ENCODE assay signal across 8 cellular contexts in genomic region chr19:40663712-40664692, GRCh38. TPM values are rescaled to one million over a fixed set of nuclear protein-coding genes. Genes with fewer than 3 reads are reported as not detected.
DNase-seq lines count a peak whose midpoint lies in the region; ATAC-seq and TF ChIP-seq lines count a peak whose summit lies in the region.

No MANE protein-coding gene starts in this region.

- no peak for ATAC-seq in HG03354 (IDR thresholded peaks at IDR 0.05; ENCODE audit: poor library complexity, severe bottlenecking, unreplicated experiment)

- peaks cover 21% of the 10 kb centered on the region for H3K4me1 Mint-ChIP-seq in dendritic cell treated with granulocyte-macrophage colony-stimulating factor and Interleukin-4, amounts not matched to agents 40 ng/mL and 50 ng/mL, for 4 days (ENCODE audit: low read depth)

- TF ChIP-seq POLR2A in Peyer's patch (IDR thresholded peaks at IDR 0.05): no peak

- H3K4me1 ChIP-seq in Peyer's patch (peaks cover 0 to 15% (median 1%) of the 10 kb centered on the region in 4 donors), mucosa of rectum (ENCODE audit: control insufficient read depth in 2 of 2, insufficient read depth in 2 of 2, low read length in 2 of 2) (peaks cover 5 to 8% of the 10 kb centered on the region in 2 donors)

- H3K4me3 ChIP-seq in GM12864 (ENCODE audit: low read depth, low read length) (peak overlapping the region; percentile 58), Peyer's patch (peak overlapping the region; percentile 57 to 87 (median 64)), mucosa of rectum (ENCODE audit: low read length in 2 of 2) (peak overlapping the region; percentile 72 to 76)

- peak overlapping the region; percentile 81 for H3K4me3 Mint-ChIP-seq in dendritic cell treated with granulocyte-macrophage colony-stimulating factor and Interleukin-4, amounts not matched to agents 40 ng/mL and 50 ng/mL, for 4 days

- H3K27ac ChIP-seq in Peyer's patch (peak overlapping the region; percentile 78 to 92 (median 90)), mucosa of rectum (ENCODE audit: low read depth in 2 of 2, low read length in 2 of 2) (peak overlapping the region; percentile 70 to 82)

- H3K9ac ChIP-seq in mucosa of rectum (ENCODE audit: low read depth in 1 of 2, low read length in 2 of 2): peak overlapping the region; percentile 38 to 71

- DNase-seq in GM12864 (ENCODE audit: low read depth): no peak
- DNase-seq in Peyer's patch: peak in 1 of 3 donors; percentile 40
- no peak for DNase-seq in middle frontal gyrus (ENCODE audit: extremely low spot score, low spot score)
- no peak for DNase-seq in activated CD4-positive, CD25-positive, alpha-beta regulatory T cell (lab: John Stamatoyannopoulos, UW)
- no peak for DNase-seq in KG1 (lab: John Stamatoyannopoulos, UW)

- H3K27me3 ChIP-seq in Peyer's patch: no peaks in the 10 kb centered on the region
- H3K27me3 ChIP-seq in mucosa of rectum (ENCODE audit: control insufficient read depth in 2 of 2, insufficient read depth in 2 of 2, low read length in 2 of 2): no peaks in the 10 kb centered on the region

- H3K36me3 Mint-ChIP-seq in dendritic cell treated with granulocyte-macrophage colony-stimulating factor and Interleukin-4, amounts not matched to agents 40 ng/mL and 50 ng/mL, for 4 days (ENCODE audit: low read depth): peaks cover 14% of the 10 kb centered on the region

- intact Hi-C loops in dendritic cell treated with granulocyte-macrophage colony-stimulating factor and Interleukin-4, amounts not matched to agents 40 ng/mL and 50 ng/mL, for 4 days (cut with micrococcal nuclease): loop anchor here (2.0 to 5.0 kb wide), 4 partner anchors 27 to 481 kb away; partner anchors contain the start of gene NUMBL

- H3K9me3 Mint-ChIP-seq in dendritic cell treated with granulocyte-macrophage colony-stimulating factor and Interleukin-4, amounts not matched to agents 40 ng/mL and 50 ng/mL, for 4 days: no peaks in the 10 kb centered on the region

- peak overlapping the region; percentile 79 for H3K27ac Mint-ChIP-seq in dendritic cell treated with granulocyte-macrophage colony-stimulating factor and Interleukin-4, amounts not matched to agents 40 ng/mL and 50 ng/mL, for 4 days

- no peaks in the 10 kb centered on the region for H3K9me3 ChIP-seq in Peyer's patch
- no peaks in the 10 kb centered on the region for H3K9me3 ChIP-seq in mucosa of rectum (ENCODE audit: control insufficient read depth in 2 of 2, low read length in 2 of 2)

- H3K27me3 Mint-ChIP-seq in dendritic cell treated with granulocyte-macrophage colony-stimulating factor and Interleukin-4, amounts not matched to agents 40 ng/mL and 50 ng/mL, for 4 days: peaks cover 6% of the 10 kb centered on the region

- no peak for TF ChIP-seq CTCF in GM12864 (IDR thresholded peaks at IDR 0.05; ENCODE audit: low read depth, low read length, missing control alignments)
- TF ChIP-seq CTCF in Peyer's patch (IDR thresholded peaks at IDR 0.05): no peak

- H3K36me3 ChIP-seq in Peyer's patch: peaks cover 0 to 17% (median 0%) of the 10 kb centered on the region in 3 donors
- peaks cover 0 to 2% of the 10 kb centered on the region in 2 donors for H3K36me3 ChIP-seq in mucosa of rectum (ENCODE audit: control insufficient read depth in 2 of 2, insufficient read depth in 2 of 2, low read length in 2 of 2)

RNA-seq across cellular contexts. Expression of gene NUMBL, which starts 26.4 kb away (rescaled TPM):
- 100 to 1,000 TPM in 1 of 4 donors, 10 to 100 TPM in 3; 10.9 to 151 (median 27.9) TPM for total RNA-seq in Peyer's patch

RNA-seq across cellular contexts. Expression of gene COQ8B, which starts 52.7 kb away (rescaled TPM):
- 10 to 100 TPM; 32.4 to 92.8 (median 41.9) TPM for total RNA-seq in Peyer's patch

RNA-seq across cellular contexts. Expression of gene ITPKC, which starts 52.9 kb away (rescaled TPM):
- total RNA-seq in Peyer's patch: 10 to 100 TPM; 34.5 to 43.9 (median 38.9) TPM
